9 cellular contexts compared by ENCODE assay signal in the genomic region with DNA sequence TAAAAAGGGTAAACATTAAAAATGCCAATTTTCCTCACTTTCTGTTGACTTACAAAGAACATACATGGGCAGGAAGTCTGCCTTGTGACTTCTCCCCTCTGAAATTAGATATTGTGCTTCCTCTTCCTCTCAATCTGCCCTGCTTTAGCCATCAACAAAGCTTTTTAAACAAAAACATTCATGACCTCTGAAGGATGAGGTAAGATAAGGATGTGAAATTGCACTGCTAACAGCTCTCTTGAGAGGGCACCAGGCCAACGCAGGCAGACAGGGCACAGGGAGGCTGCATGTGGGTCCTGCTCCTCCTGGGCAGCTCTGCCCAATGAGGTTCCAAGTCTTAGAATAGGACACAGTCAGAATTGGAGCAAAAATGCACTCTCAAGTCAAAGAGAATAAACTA.
DNase-seq lines count a peak whose midpoint lies in the region; ATAC-seq and TF ChIP-seq lines count a peak whose summit lies in the region.
"Had no signal": no experiment of that assay in that cellular context is flagged by ENCODE, and none has a peak within 500 bp of the region (broad histone marks: within the 10 kb centered on the region; RNA-seq: fewer than 3 reads in every experiment).

No MANE protein-coding gene starts in this region.

- DNase-seq in activated CD4-positive, alpha-beta T cell treated with anti-CD3 and anti-CD28 coated beads, Interleukin-2, amount 10 ng/mL, durations not matched to agents 24 days and 14 days = peak; percentile 77
- DNase-seq in activated CD4-positive, alpha-beta T cell treated with anti-CD3 and anti-CD28 coated beads for 4 hours = no peak
- DNase-seq in NCI-H2196 treated with DMSO at 0.1 percent for 48 hours (lab: John Stamatoyannopoulos, UW; ENCODE audit: unreplicated experiment) (peak; percentile 84), body of pancreas (peak in 3 of 4 donors; percentile 17 to 64 (median 27)), midbrain (lab: John Stamatoyannopoulos, UW) (peak; percentile 22), epidermal melanocyte (ENCODE audit: insufficient read length, low spot score) (no peak), DMS 273 treated with DMSO at 0.1 percent for 48 hours (lab: John Stamatoyannopoulos, UW) (no peak), NCI-H524 treated with DMSO at 0.1 percent for 48 hours (lab: John Stamatoyannopoulos, UW) (no peak)

- no peak for TF ChIP-seq POLR2A in body of pancreas (IDR thresholded peaks at IDR 0.05)

- peak overlapping the region; percentile 57 for H3K4me3 Mint-ChIP-seq in activated CD4-positive, alpha-beta T cell treated with anti-CD3 and anti-CD28 coated beads, Interleukin-2, amount 10 ng/mL, durations not matched to agents 24 days and 14 days

- H3K27ac ChIP-seq in body of pancreas = peak overlapping the region in 1 of 4 donors; percentile 2
- H3K27ac ChIP-seq: SJCRH30 had no signal

- H3K4me1 ChIP-seq in body of pancreas = no peaks in the 10 kb centered on the region
- H3K4me1 ChIP-seq: SJCRH30 had no signal

- TF ChIP-seq CTCF in body of pancreas (IDR thresholded peaks at IDR 0.05) = no peak

- H3K27ac Mint-ChIP-seq in activated CD4-positive, alpha-beta T cell treated with anti-CD3 and anti-CD28 coated beads, Interleukin-2, amount 10 ng/mL, durations not matched to agents 24 days and 14 days = peak overlapping the region; percentile 91

- H3K27me3 ChIP-seq in body of pancreas = no peaks in the 10 kb centered on the region
- H3K27me3 ChIP-seq: SJCRH30 had no signal

- no peaks in the 10 kb centered on the region for H3K27me3 Mint-ChIP-seq in activated CD4-positive, alpha-beta T cell treated with anti-CD3 and anti-CD28 coated beads, Interleukin-2, amount 10 ng/mL, durations not matched to agents 24 days and 14 days

- H3K9me3 Mint-ChIP-seq in activated CD4-positive, alpha-beta T cell treated with anti-CD3 and anti-CD28 coated beads, Interleukin-2, amount 10 ng/mL, durations not matched to agents 24 days and 14 days = no peaks in the 10 kb centered on the region

- H3K4me3 ChIP-seq in body of pancreas = no peak overlapping the region
- H3K4me3 ChIP-seq: SJCRH30 had no signal

- H3K36me3 ChIP-seq in body of pancreas (replicated peaks in 1 of 2; ENCODE audit: insufficient read depth in 1 of 2, low read depth in 2 of 2) = peaks cover 0 to 12% of the 10 kb centered on the region in 2 donors

- intact Hi-C loops in activated CD4-positive, alpha-beta T cell treated with anti-CD3 and anti-CD28 coated beads, Interleukin-2, amount 10 ng/mL, durations not matched to agents 24 days and 14 days (cut with micrococcal nuclease) = no loop called here
- intact Hi-C loops in body of pancreas (cut with DNase I) = no loop called here

- peaks cover 33% of the 10 kb centered on the region for H3K36me3 Mint-ChIP-seq in activated CD4-positive, alpha-beta T cell treated with anti-CD3 and anti-CD28 coated beads, Interleukin-2, amount 10 ng/mL, durations not matched to agents 24 days and 14 days (ENCODE audit: low read depth)

- H3K9me3 ChIP-seq in body of pancreas = no peaks in the 10 kb centered on the region
- H3K9me3 ChIP-seq: SJCRH30 had no signal

- H3K4me1 Mint-ChIP-seq in activated CD4-positive, alpha-beta T cell treated with anti-CD3 and anti-CD28 coated beads, Interleukin-2, amount 10 ng/mL, durations not matched to agents 24 days and 14 days = peaks cover 25% of the 10 kb centered on the region

- no peak for ATAC-seq in body of pancreas

- 64 to 69% methylated on average over 1 of the region's 1 CpG for WGBS in body of pancreas, 2 donors

Comparison
In these comparisons a context has a peak if more than half of its experiments do, and no peak if none do; other contexts are left out.
1. DNase-seq: peak in activated CD4-positive, alpha-beta T cell treated with anti-CD3 and anti-CD28 coated beads, Interleukin-2, amount 10 ng/mL, durations not matched to agents 24 days and 14 days (single experiment), NCI-H2196 treated with DMSO at 0.1 percent for 48 hours (single experiment), body of pancreas (3 of 4) and midbrain (single experiment); none in activated CD4-positive, alpha-beta T cell treated with anti-CD3 and anti-CD28 coated beads for 4 hours (0 of 2), epidermal melanocyte (single experiment), DMS 273 treated with DMSO at 0.1 percent for 48 hours (single experiment) and NCI-H524 treated with DMSO at 0.1 percent for 48 hours (single experiment).